In genomic region chr1:247638781-247639180, GRCh38 we compare ENCODE assay signal across 20 cellular contexts. TPM values are rescaled to one million over a fixed set of nuclear protein-coding genes. Genes with fewer than 3 reads are reported as not detected.
DNase-seq lines count a peak whose midpoint lies in the region; ATAC-seq and TF ChIP-seq lines count a peak whose summit lies in the region.
"Had no signal": no experiment of that assay in that cellular context is flagged by ENCODE, and none has a peak within 500 bp of the region (broad histone marks: within the 10 kb centered on the region; RNA-seq: fewer than 3 reads in every experiment).

No MANE protein-coding gene starts in this region.

- H3K4me1 ChIP-seq in iPS-15b (ENCODE audit: control insufficient read depth, insufficient read depth, low read length) = peaks cover 2% of the 10 kb centered on the region
- H3K4me1 ChIP-seq: psoas muscle had no signal

- ATAC-seq in HG03025 (IDR thresholded peaks at IDR 0.05; ENCODE audit: low FRiP score, unreplicated experiment) (no peak), HG02798 (IDR thresholded peaks at IDR 0.05; ENCODE audit: poor library complexity, unreplicated experiment) (no peak)

- no peaks in the 10 kb centered on the region for H3K9me3 ChIP-seq in iPS-15b (ENCODE audit: control insufficient read depth, insufficient read depth, low read length)
- H3K9me3 ChIP-seq: psoas muscle had no signal

- DNase-seq in NCI-H510A treated with DMSO at 0.1 percent for 48 hours (lab: John Stamatoyannopoulos, UW) (peak; percentile 14), NCI-H510A (lab: John Stamatoyannopoulos, UW) (no peak), progenitor cell of endocrine pancreas (ENCODE audit: low spot score, unreplicated experiment) (no peak), caudate nucleus (lab: John Stamatoyannopoulos, UW) (no peak)
- DNase-seq in activated T-helper 2 cell treated with anti-CD3 and anti-CD28 coated beads, Interferon-gamma antibody, Interleukin-2, Interleukin-4, amounts not matched to agents 10 μg/mL and 5 μg/mL and 100 μg/mL, durations not matched to agents 14 hours and 24 hours and 36 hours (ENCODE audit: low spot score) = no peak
- DNase-seq: 8988T, DMS153, NCI-H2081, NCI-H526 treated with DMSO at 0.1 percent for 48 hours had no signal

- H3K36me3 Mint-ChIP-seq in activated T-helper 2 cell treated with anti-CD3 and anti-CD28 coated beads, Interferon-gamma antibody, Interleukin-2, Interleukin-4, amounts not matched to agents 10 μg/mL and 5 μg/mL and 100 μg/mL, durations not matched to agents 14 hours and 24 hours and 36 hours (ENCODE audit: low read depth) = no peaks in the 10 kb centered on the region
- H3K36me3 Mint-ChIP-seq in progenitor cell of endocrine pancreas (ENCODE audit: insufficient read depth) = no peaks in the 10 kb centered on the region
- H3K36me3 Mint-ChIP-seq: activated naive CD4-positive, alpha-beta T cell treated with anti-CD3 and anti-CD28 coated beads, Interleukin-2, amount 50 U/mL, for 24 hours; stimulated activated effector memory CD8-positive, alpha-beta T cell treated with anti-CD3 and anti-CD28 coated beads, Interleukin-12 subunit alpha, Interleukin-12 subunit beta, amount 100 ng/mL, for 72 hours had no signal

- no peak overlapping the region for H3K27ac ChIP-seq in caudate nucleus (ENCODE audit: low read depth, low read length)
- H3K27ac ChIP-seq: C4-2B, psoas muscle had no signal

- peak overlapping the region; percentile 45 for H3K4me3 ChIP-seq in iPS-15b (ENCODE audit: low read depth, low read length)

- no peak for TF ChIP-seq CTCF in progenitor cell of endocrine pancreas (IDR thresholded peaks at IDR 0.05; ENCODE audit: unreplicated experiment)

- H3K9me3 Mint-ChIP-seq in activated T-helper 2 cell treated with anti-CD3 and anti-CD28 coated beads, Interferon-gamma antibody, Interleukin-2, Interleukin-4, amounts not matched to agents 10 μg/mL and 5 μg/mL and 100 μg/mL, durations not matched to agents 14 hours and 24 hours and 36 hours = peaks cover 6% of the 10 kb centered on the region
- peaks cover 6% of the 10 kb centered on the region for H3K9me3 Mint-ChIP-seq in progenitor cell of endocrine pancreas (ENCODE audit: low read depth)

- intact Hi-C loops in activated T-helper 2 cell treated with anti-CD3 and anti-CD28 coated beads, Interferon-gamma antibody, Interleukin-2, Interleukin-4, amounts not matched to agents 10 μg/mL and 5 μg/mL and 100 μg/mL, durations not matched to agents 14 hours and 24 hours and 36 hours (cut with micrococcal nuclease) = no loop called here

- H3K27ac Mint-ChIP-seq in activated T-helper 2 cell treated with anti-CD3 and anti-CD28 coated beads, Interferon-gamma antibody, Interleukin-2, Interleukin-4, amounts not matched to agents 10 μg/mL and 5 μg/mL and 100 μg/mL, durations not matched to agents 14 hours and 24 hours and 36 hours = no peak overlapping the region
- H3K27ac Mint-ChIP-seq in progenitor cell of endocrine pancreas = no peak overlapping the region
- H3K27ac Mint-ChIP-seq: activated CD4-positive, alpha-beta T cell treated with anti-CD3 and anti-CD28 coated beads, Interleukin-2, amount 10 ng/mL, durations not matched to agents 7 days and 5 days; activated naive CD4-positive, alpha-beta T cell treated with anti-CD3 and anti-CD28 coated beads, Interleukin-2, amount 50 U/mL, for 24 hours; stimulated activated effector memory CD8-positive, alpha-beta T cell treated with anti-CD3 and anti-CD28 coated beads, Interleukin-12 subunit alpha, Interleukin-12 subunit beta, amount 100 ng/mL, for 72 hours had no signal

- peaks cover 9% of the 10 kb centered on the region for H3K27me3 Mint-ChIP-seq in activated T-helper 2 cell treated with anti-CD3 and anti-CD28 coated beads, Interferon-gamma antibody, Interleukin-2, Interleukin-4, amounts not matched to agents 10 μg/mL and 5 μg/mL and 100 μg/mL, durations not matched to agents 14 hours and 24 hours and 36 hours (ENCODE audit: low read depth)
- H3K27me3 Mint-ChIP-seq in progenitor cell of endocrine pancreas = peaks cover 29% of the 10 kb centered on the region

- no peak overlapping the region for H3K9ac ChIP-seq in iPS-15b (ENCODE audit: low read depth, low read length)

- H3K4me3 Mint-ChIP-seq in activated T-helper 2 cell treated with anti-CD3 and anti-CD28 coated beads, Interferon-gamma antibody, Interleukin-2, Interleukin-4, amounts not matched to agents 10 μg/mL and 5 μg/mL and 100 μg/mL, durations not matched to agents 14 hours and 24 hours and 36 hours (ENCODE audit: low read depth) = peak overlapping the region; percentile 38
- H3K4me3 Mint-ChIP-seq in progenitor cell of endocrine pancreas (ENCODE audit: low read depth) = peak overlapping the region; percentile 67
- H3K4me3 Mint-ChIP-seq: activated CD4-positive, alpha-beta T cell treated with anti-CD3 and anti-CD28 coated beads, Interleukin-2, amount 10 ng/mL, durations not matched to agents 7 days and 5 days; activated naive CD4-positive, alpha-beta T cell treated with anti-CD3 and anti-CD28 coated beads, Interleukin-2, amount 50 U/mL, for 24 hours; central memory CD8-positive, alpha-beta T cell; stimulated activated effector memory CD8-positive, alpha-beta T cell treated with anti-CD3 and anti-CD28 coated beads, Interleukin-12 subunit alpha, Interleukin-12 subunit beta, amount 100 ng/mL, for 72 hours had no signal

- H3K36me3 ChIP-seq in iPS-15b (ENCODE audit: control insufficient read depth, insufficient read depth, low read length) = no peaks in the 10 kb centered on the region
- H3K36me3 ChIP-seq: upper lobe of left lung had no signal

- peaks cover 29% of the 10 kb centered on the region for H3K27me3 ChIP-seq in iPS-15b (ENCODE audit: control insufficient read depth, insufficient read depth, low read length)
- H3K27me3 ChIP-seq: upper lobe of left lung had no signal

- H3K4me1 Mint-ChIP-seq in activated T-helper 2 cell treated with anti-CD3 and anti-CD28 coated beads, Interferon-gamma antibody, Interleukin-2, Interleukin-4, amounts not matched to agents 10 μg/mL and 5 μg/mL and 100 μg/mL, durations not matched to agents 14 hours and 24 hours and 36 hours (ENCODE audit: low read depth) = peaks cover 2% of the 10 kb centered on the region
- peaks cover 2% of the 10 kb centered on the region for H3K4me1 Mint-ChIP-seq in progenitor cell of endocrine pancreas (ENCODE audit: low read depth)
- H3K4me1 Mint-ChIP-seq: activated naive CD4-positive, alpha-beta T cell treated with anti-CD3 and anti-CD28 coated beads, Interleukin-2, amount 50 U/mL, for 24 hours; central memory CD8-positive, alpha-beta T cell; stimulated activated effector memory CD8-positive, alpha-beta T cell treated with anti-CD3 and anti-CD28 coated beads, Interleukin-12 subunit alpha, Interleukin-12 subunit beta, amount 100 ng/mL, for 72 hours had no signal

RNA-seq across cellular contexts. Expression of gene OR2G3, which starts 33.4 kb away (rescaled TPM):
- total RNA-seq in activated T-helper 2 cell treated with anti-CD3 and anti-CD28 coated beads, Interferon-gamma antibody, Interleukin-2, Interleukin-4, amounts not matched to agents 10 μg/mL and 5 μg/mL and 100 μg/mL, durations not matched to agents 14 hours and 24 hours and 36 hours = not detected in 2 replicates
- not detected in 2 replicates for total RNA-seq in progenitor cell of endocrine pancreas
- total RNA-seq: activated CD4-positive, alpha-beta T cell treated with anti-CD3 and anti-CD28 coated beads, Interleukin-2, amount 10 ng/mL, durations not matched to agents 7 days and 5 days; psoas muscle; SK-MEL-5; upper lobe of left lung had no signal

RNA-seq across cellular contexts. Expression of gene OR13G1, which starts 40.8 kb away (rescaled TPM):
- not detected in 2 replicates for total RNA-seq in activated T-helper 2 cell treated with anti-CD3 and anti-CD28 coated beads, Interferon-gamma antibody, Interleukin-2, Interleukin-4, amounts not matched to agents 10 μg/mL and 5 μg/mL and 100 μg/mL, durations not matched to agents 14 hours and 24 hours and 36 hours
- total RNA-seq in progenitor cell of endocrine pancreas = not detected in 2 replicates
- total RNA-seq: activated CD4-positive, alpha-beta T cell treated with anti-CD3 and anti-CD28 coated beads, Interleukin-2, amount 10 ng/mL, durations not matched to agents 7 days and 5 days; psoas muscle; SK-MEL-5; upper lobe of left lung had no signal

RNA-seq across cellular contexts. Expression of gene OR2G2, which starts 50.6 kb away (rescaled TPM):
- not detected in 2 replicates for total RNA-seq in activated T-helper 2 cell treated with anti-CD3 and anti-CD28 coated beads, Interferon-gamma antibody, Interleukin-2, Interleukin-4, amounts not matched to agents 10 μg/mL and 5 μg/mL and 100 μg/mL, durations not matched to agents 14 hours and 24 hours and 36 hours
- total RNA-seq in progenitor cell of endocrine pancreas = not detected in 2 replicates
- total RNA-seq: activated CD4-positive, alpha-beta T cell treated with anti-CD3 and anti-CD28 coated beads, Interleukin-2, amount 10 ng/mL, durations not matched to agents 7 days and 5 days; psoas muscle; SK-MEL-5; upper lobe of left lung had no signal
